Comparison of ENCODE assay signal across 1 cellular context in the genomic region with DNA sequence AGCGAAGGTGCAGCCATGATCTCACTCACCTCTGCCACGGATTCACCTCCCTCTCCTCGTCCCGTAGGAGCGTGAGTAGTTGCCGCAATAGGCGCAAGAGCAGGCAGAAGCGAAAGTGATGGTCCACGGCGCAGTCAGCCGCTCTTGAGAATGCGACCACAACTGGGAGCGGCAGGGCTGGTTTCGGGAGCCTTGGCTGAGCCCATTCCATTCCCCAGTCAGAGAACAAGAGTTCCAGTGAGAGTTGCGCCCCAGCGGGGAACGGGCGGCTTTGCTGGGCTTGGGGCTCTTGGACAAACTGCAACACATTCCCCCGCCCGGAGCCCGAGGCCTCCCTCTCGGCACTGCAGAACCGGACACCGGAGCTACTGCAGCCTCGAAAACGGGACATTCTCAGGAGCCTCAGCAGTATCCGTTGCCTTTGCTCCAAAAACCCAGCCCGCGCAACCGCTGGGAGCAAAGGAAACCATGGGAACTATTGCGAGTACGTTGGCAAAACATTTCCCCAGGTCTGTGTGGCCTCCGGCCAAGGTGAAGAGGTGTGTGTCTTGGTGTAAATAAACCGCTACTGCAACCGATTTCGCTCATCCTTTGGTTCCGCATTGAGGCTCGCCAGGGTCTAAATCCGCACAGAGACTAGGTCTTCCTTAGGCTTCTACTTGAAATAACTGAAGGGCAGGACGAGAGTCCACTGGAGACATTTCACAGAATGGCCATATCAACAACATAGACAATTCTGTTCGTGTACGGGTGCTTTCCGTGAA.
TF ChIP-seq lines count a peak whose summit lies in the region.

No MANE protein-coding gene starts in this region.

TF ChIP-seq in HepG2, 621 proteins besides CTCF, POLR2A, EP300 and RAD21 (continued from another document and continues in another):
- TF ChIP-seq RBM22 (optimal IDR thresholded peaks at IDR 0.05; ENCODE audit: low read length) (peak; percentile 83), GTF2F1 (IDR thresholded peaks at IDR 0.05; ENCODE audit: low read length) (no peak), ZSCAN9 (CRISPR knock-in tag; IDR thresholded peaks at IDR 0.05; ENCODE audit: borderline replicate concordance) (peak; percentile 75; the same call in 1 of the 2 replicates), MEIS2 (CRISPR knock-in tag; IDR thresholded peaks at IDR 0.05) (0 out of 2 replicates have a peak, but pooled peaks have one; percentile 48), NFE2L1 (CRISPR knock-in tag; IDR thresholded peaks at IDR 0.05; ENCODE audit: borderline replicate concordance) (no peak), ZNF354B (CRISPR knock-in tag; IDR thresholded peaks at IDR 0.05) (no peak), MTF1 (CRISPR knock-in tag; IDR thresholded peaks at IDR 0.05) (no peak), CENPT (CRISPR knock-in tag; IDR thresholded peaks at IDR 0.05; ENCODE audit: low read depth) (no peak), HNRNPUL1 (IDR thresholded peaks at IDR 0.05; ENCODE audit: low read depth, low read length) (no peak), MED1 (CRISPR knock-in tag; IDR thresholded peaks at IDR 0.05) (peak; percentile 40; the same call in 1 of the 2 replicates), ZSCAN31 (CRISPR knock-in tag; IDR thresholded peaks at IDR 0.05; ENCODE audit: low read depth) (no peak), ZNF788 (CRISPR knock-in tag; IDR thresholded peaks at IDR 0.05; ENCODE audit: borderline replicate concordance) (peak; percentile 55; the same call in 1 of the 2 replicates), ZNF777 (CRISPR knock-in tag; IDR thresholded peaks at IDR 0.05) (no peak), RFXAP (CRISPR knock-in tag; IDR thresholded peaks at IDR 0.05; ENCODE audit: borderline replicate concordance) (0 out of 2 replicates have a peak, but pooled peaks have one; percentile 48), ZNF18 (CRISPR knock-in tag; IDR thresholded peaks at IDR 0.05; ENCODE audit: insufficient replicate concordance) (peak; percentile 34), CREM (IDR thresholded peaks at IDR 0.05) (peak; percentile 21; the same call in 1 of the 2 replicates), CREM (CRISPR knock-in tag; IDR thresholded peaks at IDR 0.05) (no peak), TFDP1 (CRISPR knock-in tag; IDR thresholded peaks at IDR 0.05; ENCODE audit: borderline replicate concordance) (peak; percentile 66; the same call in 1 of the 2 replicates), ZNF747 (CRISPR knock-in tag; IDR thresholded peaks at IDR 0.05; ENCODE audit: borderline replicate concordance) (no peak), JARID2 (CRISPR knock-in tag; IDR thresholded peaks at IDR 0.05; ENCODE audit: insufficient replicate concordance) (no peak), ZNF292 (CRISPR knock-in tag; IDR thresholded peaks at IDR 0.05; ENCODE audit: borderline replicate concordance, low read depth) (peak; percentile 28; the same call in 1 of the 2 replicates), ISL2 (CRISPR knock-in tag; IDR thresholded peaks at IDR 0.05) (peak; percentile 56), ZNF17 (CRISPR knock-in tag; IDR thresholded peaks at IDR 0.05) (no peak), HNRNPLL (IDR thresholded peaks at IDR 0.05; ENCODE audit: low read depth, low read length, poor library complexity, severe bottlenecking) (peak; percentile 94), TARDBP (CRISPR knock-in tag; IDR thresholded peaks at IDR 0.05) (peak; percentile 21; the same call in 1 of the 2 replicates), BRD4 (CRISPR knock-in tag; IDR thresholded peaks at IDR 0.05) (peak; percentile 59; the same call in 1 of the 2 replicates), ZNF891 (CRISPR knock-in tag; IDR thresholded peaks at IDR 0.05) (0 out of 2 replicates have a peak, but pooled peaks have one; percentile 27), ARID2 (CRISPR knock-in tag; IDR thresholded peaks at IDR 0.05; ENCODE audit: borderline replicate concordance) (no peak), WIZ (CRISPR knock-in tag; IDR thresholded peaks at IDR 0.05) (0 out of 2 replicates have a peak, but pooled peaks have one; percentile 60), NR2F6 (IDR thresholded peaks at IDR 0.05) (peak; percentile 76), NR2F6 (CRISPR knock-in tag; IDR thresholded peaks at IDR 0.05) (peak; percentile 62), THAP11 (CRISPR knock-in tag; IDR thresholded peaks at IDR 0.05) (peak; percentile 89), RARG (CRISPR knock-in tag; IDR thresholded peaks at IDR 0.05; ENCODE audit: low read depth) (no peak), E2F2 (CRISPR knock-in tag; IDR thresholded peaks at IDR 0.05; ENCODE audit: borderline replicate concordance) (0 out of 2 replicates have a peak, but pooled peaks have one; percentile 37), YY1 (IDR thresholded peaks at IDR 0.05; ENCODE audit: insufficient read depth, insufficient replicate concordance, low read depth, low read length) (peak; percentile 46), CBFB (CRISPR knock-in tag; IDR thresholded peaks at IDR 0.05) (0 out of 2 replicates have a peak, but pooled peaks have one; percentile 33), SIX1 (CRISPR knock-in tag; IDR thresholded peaks at IDR 0.05; ENCODE audit: borderline replicate concordance) (no peak), RXRB (CRISPR knock-in tag; IDR thresholded peaks at IDR 0.05; ENCODE audit: borderline replicate concordance) (peak; percentile 74), ZZZ3 (CRISPR knock-in tag; IDR thresholded peaks at IDR 0.05; ENCODE audit: borderline replicate concordance) (0 out of 2 replicates have a peak, but pooled peaks have one; percentile 69), NFIC (IDR thresholded peaks at IDR 0.05; ENCODE audit: low read length) (no peak), GATAD2A (CRISPR knock-in tag; IDR thresholded peaks at IDR 0.05) (peak; percentile 62), HDAC1 (CRISPR knock-in tag; IDR thresholded peaks at IDR 0.05) (peak; percentile 69), TFDP2 (CRISPR knock-in tag; IDR thresholded peaks at IDR 0.05) (peak; percentile 67), CREB1 (IDR thresholded peaks at IDR 0.05) (no peak), CREB1 (CRISPR knock-in tag; IDR thresholded peaks at IDR 0.05) (peak; percentile 23; the same call in 1 of the 2 replicates), TBX3 (IDR thresholded peaks at IDR 0.05; ENCODE audit: borderline replicate concordance) (no peak), POGZ (CRISPR knock-in tag; IDR thresholded peaks at IDR 0.05) (peak; percentile 78), RFX1 (IDR thresholded peaks at IDR 0.05) (peak; percentile 72), JUNB (CRISPR knock-in tag; IDR thresholded peaks at IDR 0.05; ENCODE audit: borderline replicate concordance) (no peak), GZF1 (CRISPR knock-in tag; IDR thresholded peaks at IDR 0.05) (no peak), ZNF556 (CRISPR knock-in tag; IDR thresholded peaks at IDR 0.05; ENCODE audit: borderline replicate concordance) (peak; percentile 59; the same call in 1 of the 2 replicates), ZNF549 (CRISPR knock-in tag; IDR thresholded peaks at IDR 0.05) (no peak), ESRRA (CRISPR knock-in tag; IDR thresholded peaks at IDR 0.05; ENCODE audit: low read depth) (0 out of 2 replicates have a peak, but pooled peaks have one; percentile 48), KDM5B (CRISPR knock-in tag; IDR thresholded peaks at IDR 0.05; ENCODE audit: borderline replicate concordance) (no peak), KDM2A (CRISPR knock-in tag; IDR thresholded peaks at IDR 0.05; ENCODE audit: borderline replicate concordance, low read depth) (peak; percentile 76; the same call in 1 of the 2 replicates), ZSCAN21 (CRISPR knock-in tag; IDR thresholded peaks at IDR 0.05; ENCODE audit: borderline replicate concordance) (0 out of 2 replicates have a peak, but pooled peaks have one; percentile 27), TEF (CRISPR knock-in tag; IDR thresholded peaks at IDR 0.05) (no peak), LRRFIP1 (CRISPR knock-in tag; conservative IDR thresholded peaks at IDR 0.05) (no peak), ZNF501 (CRISPR knock-in tag; IDR thresholded peaks at IDR 0.05) (0 out of 2 replicates have a peak, but pooled peaks have one; percentile 43), ERF (CRISPR knock-in tag; IDR thresholded peaks at IDR 0.05) (peak; percentile 69; the same call in 1 of the 2 replicates), MEIS1 (CRISPR knock-in tag; IDR thresholded peaks at IDR 0.05; ENCODE audit: borderline replicate concordance) (no peak)
- TF ChIP-seq, protein P1, sequence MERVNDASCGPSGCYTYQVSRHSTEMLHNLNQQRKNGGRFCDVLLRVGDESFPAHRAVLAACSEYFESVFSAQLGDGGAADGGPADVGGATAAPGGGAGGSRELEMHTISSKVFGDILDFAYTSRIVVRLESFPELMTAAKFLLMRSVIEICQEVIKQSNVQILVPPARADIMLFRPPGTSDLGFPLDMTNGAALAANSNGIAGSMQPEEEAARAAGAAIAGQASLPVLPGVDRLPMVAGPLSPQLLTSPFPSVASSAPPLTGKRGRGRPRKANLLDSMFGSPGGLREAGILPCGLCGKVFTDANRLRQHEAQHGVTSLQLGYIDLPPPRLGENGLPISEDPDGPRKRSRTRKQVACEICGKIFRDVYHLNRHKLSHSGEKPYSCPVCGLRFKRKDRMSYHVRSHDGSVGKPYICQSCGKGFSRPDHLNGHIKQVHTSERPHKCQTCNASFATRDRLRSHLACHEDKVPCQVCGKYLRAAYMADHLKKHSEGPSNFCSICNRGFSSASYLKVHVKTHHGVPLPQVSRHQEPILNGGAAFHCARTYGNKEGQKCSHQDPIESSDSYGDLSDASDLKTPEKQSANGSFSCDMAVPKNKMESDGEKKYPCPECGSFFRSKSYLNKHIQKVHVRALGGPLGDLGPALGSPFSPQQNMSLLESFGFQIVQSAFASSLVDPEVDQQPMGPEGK (CRISPR knock-in tag; IDR thresholded peaks at IDR 0.05): peak; percentile 41
- TF ChIP-seq, protein P2, sequence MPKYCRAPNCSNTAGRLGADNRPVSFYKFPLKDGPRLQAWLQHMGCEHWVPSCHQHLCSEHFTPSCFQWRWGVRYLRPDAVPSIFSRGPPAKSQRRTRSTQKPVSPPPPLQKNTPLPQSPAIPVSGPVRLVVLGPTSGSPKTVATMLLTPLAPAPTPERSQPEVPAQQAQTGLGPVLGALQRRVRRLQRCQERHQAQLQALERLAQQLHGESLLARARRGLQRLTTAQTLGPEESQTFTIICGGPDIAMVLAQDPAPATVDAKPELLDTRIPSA (CRISPR knock-in tag; IDR thresholded peaks at IDR 0.05; ENCODE audit: borderline replicate concordance): no peak
